Comparison of ENCODE assay signal across 1 cellular context in the genomic region with DNA sequence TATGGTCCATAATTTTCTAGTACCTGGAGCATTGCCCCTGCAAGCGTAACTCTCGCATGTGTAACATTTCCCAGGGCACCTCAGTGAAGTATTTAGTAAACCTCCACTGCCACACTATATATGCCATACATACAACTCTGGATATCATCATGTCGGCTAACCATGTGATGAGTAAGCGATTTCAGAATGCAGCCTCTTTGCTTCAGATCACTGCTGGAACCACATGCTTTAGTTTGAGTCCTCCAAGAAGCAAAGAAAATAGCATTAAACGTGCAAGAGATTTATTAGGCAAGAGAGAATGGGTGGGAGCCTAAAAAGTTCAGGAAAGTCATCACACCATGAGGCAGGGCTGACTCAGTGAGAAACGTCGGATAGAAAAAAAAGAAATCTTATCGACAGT.
TF ChIP-seq lines count a peak whose summit lies in the region.

No MANE protein-coding gene starts in this region.

TF ChIP-seq in GM23338, 12 proteins besides CTCF, POLR2A, EP300 and RAD21 (continued from another document):
- TF ChIP-seq, protein P1, sequence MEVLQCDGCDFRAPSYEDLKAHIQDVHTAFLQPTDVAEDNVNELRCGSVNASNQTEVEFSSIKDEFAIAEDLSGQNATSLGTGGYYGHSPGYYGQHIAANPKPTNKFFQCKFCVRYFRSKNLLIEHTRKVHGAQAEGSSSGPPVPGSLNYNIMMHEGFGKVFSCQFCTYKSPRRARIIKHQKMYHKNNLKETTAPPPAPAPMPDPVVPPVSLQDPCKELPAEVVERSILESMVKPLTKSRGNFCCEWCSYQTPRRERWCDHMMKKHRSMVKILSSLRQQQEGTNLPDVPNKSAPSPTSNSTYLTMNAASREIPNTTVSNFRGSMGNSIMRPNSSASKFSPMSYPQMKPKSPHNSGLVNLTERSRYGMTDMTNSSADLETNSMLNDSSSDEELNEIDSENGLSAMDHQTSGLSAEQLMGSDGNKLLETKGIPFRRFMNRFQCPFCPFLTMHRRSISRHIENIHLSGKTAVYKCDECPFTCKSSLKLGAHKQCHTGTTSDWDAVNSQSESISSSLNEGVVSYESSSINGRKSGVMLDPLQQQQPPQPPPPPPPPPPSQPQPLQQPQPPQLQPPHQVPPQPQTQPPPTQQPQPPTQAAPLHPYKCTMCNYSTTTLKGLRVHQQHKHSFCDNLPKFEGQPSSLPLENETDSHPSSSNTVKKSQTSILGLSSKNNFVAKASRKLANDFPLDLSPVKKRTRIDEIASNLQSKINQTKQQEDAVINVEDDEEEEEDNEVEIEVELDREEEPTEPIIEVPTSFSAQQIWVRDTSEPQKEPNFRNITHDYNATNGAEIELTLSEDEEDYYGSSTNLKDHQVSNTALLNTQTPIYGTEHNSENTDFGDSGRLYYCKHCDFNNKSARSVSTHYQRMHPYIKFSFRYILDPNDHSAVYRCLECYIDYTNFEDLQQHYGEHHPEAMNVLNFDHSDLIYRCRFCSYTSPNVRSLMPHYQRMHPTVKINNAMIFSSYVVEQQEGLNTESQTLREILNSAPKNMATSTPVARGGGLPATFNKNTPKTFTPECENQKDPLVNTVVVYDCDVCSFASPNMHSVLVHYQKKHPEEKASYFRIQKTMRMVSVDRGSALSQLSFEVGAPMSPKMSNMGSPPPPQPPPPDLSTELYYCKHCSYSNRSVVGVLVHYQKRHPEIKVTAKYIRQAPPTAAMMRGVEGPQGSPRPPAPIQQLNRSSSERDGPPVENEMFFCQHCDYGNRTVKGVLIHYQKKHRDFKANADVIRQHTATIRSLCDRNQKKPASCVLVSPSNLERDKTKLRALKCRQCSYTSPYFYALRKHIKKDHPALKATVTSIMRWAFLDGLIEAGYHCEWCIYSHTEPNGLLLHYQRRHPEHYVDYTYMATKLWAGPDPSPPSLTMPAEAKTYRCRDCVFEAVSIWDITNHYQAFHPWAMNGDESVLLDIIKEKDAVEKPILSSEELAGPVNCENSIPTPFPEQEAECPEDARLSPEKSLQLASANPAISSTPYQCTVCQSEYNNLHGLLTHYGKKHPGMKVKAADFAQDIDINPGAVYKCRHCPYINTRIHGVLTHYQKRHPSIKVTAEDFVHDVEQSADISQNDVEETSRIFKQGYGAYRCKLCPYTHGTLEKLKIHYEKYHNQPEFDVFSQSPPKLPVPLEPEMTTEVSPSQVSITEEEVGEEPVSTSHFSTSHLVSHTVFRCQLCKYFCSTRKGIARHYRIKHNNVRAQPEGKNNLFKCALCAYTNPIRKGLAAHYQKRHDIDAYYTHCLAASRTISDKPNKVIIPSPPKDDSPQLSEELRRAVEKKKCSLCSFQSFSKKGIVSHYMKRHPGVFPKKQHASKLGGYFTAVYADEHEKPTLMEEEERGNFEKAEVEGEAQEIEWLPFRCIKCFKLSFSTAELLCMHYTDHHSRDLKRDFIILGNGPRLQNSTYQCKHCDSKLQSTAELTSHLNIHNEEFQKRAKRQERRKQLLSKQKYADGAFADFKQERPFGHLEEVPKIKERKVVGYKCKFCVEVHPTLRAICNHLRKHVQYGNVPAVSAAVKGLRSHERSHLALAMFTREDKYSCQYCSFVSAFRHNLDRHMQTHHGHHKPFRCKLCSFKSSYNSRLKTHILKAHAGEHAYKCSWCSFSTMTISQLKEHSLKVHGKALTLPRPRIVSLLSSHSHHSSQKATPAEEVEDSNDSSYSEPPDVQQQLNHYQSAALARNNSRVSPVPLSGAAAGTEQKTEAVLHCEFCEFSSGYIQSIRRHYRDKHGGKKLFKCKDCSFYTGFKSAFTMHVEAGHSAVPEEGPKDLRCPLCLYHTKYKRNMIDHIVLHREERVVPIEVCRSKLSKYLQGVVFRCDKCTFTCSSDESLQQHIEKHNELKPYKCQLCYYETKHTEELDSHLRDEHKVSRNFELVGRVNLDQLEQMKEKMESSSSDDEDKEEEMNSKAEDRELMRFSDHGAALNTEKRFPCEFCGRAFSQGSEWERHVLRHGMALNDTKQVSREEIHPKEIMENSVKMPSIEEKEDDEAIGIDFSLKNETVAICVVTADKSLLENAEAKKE (CRISPR knock-in tag; IDR thresholded peaks at IDR 0.05) = no peak
- TF ChIP-seq EZH2phosphoT487 (IDR thresholded peaks at IDR 0.05; ENCODE audit: unreplicated experiment) = no peak
- no peak for TF ChIP-seq POLR2AphosphoS5 (IDR thresholded peaks at IDR 0.05; ENCODE audit: low read depth)
- no peak for TF ChIP-seq STAT1 (IDR thresholded peaks at IDR 0.05; ENCODE audit: unreplicated experiment)
